ENCODE assay signal across 8 cellular contexts in the genomic region with DNA sequence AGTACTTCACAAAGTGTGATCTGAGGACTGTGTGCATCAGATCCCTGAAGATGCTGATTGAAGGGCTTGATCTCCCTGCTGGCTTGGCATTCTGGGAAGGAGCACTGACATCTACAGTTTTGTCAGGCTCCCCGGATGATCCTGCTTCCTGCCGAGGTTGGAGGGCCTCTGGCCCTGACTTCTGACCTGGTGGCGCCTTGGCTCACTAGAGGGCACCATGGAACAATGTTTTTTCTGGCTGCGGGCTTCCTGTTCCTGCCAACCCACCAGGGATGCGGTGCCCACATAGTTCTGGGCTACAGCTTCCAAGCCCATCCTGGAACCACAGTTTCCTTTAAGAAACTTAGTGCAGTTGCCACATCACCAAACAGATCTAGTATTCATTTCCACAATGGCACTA. TPM values are rescaled to one million over a fixed set of nuclear protein-coding genes. Genes with fewer than 3 reads are reported as not detected.
A peak's percentile ranks its signal among the peaks of the same experiment; 100 is the strongest.
DNase-seq lines count a peak whose midpoint lies in the region; ATAC-seq and TF ChIP-seq lines count a peak whose summit lies in the region.

No MANE protein-coding gene starts in this region.

- H3K9me2 ChIP-seq in SU-DHL-6 (replicated peaks; ENCODE audit: insufficient read depth, low read length), result no peaks in the 10 kb centered on the region

- H3K36me3 Mint-ChIP-seq in HFFc6 (ENCODE audit: low read depth), result no peaks in the 10 kb centered on the region
- no peaks in the 10 kb centered on the region for H3K36me3 Mint-ChIP-seq in CD8-positive, alpha-beta T cell

- H3K27me3 ChIP-seq in SU-DHL-6 (ENCODE audit: low read length), result no peaks in the 10 kb centered on the region
- H3K27me3 ChIP-seq in CD8-positive, alpha-beta T cell (ENCODE audit: insufficient read depth, low read length), result no peaks in the 10 kb centered on the region

- H4K20me1 ChIP-seq in SU-DHL-6 (ENCODE audit: low read depth, low read length), result no peaks in the 10 kb centered on the region

- H3K4me2 ChIP-seq in SU-DHL-6 (ENCODE audit: low read depth, low read length, poor library complexity, severe bottlenecking), result peak overlapping the region; percentile 45

- no peaks in the 10 kb centered on the region for H3K4me1 ChIP-seq in CD8-positive, alpha-beta T cell (ENCODE audit: insufficient read depth, low read length)

- no peaks in the 10 kb centered on the region for H3K9me3 Mint-ChIP-seq in HFFc6
- no peaks in the 10 kb centered on the region for H3K9me3 Mint-ChIP-seq in CD8-positive, alpha-beta T cell

- no peak for ATAC-seq in CD8-positive, alpha-beta T cell
- ATAC-seq in HG02610 (IDR thresholded peaks at IDR 0.05; ENCODE audit: unreplicated experiment), result no peak

- no peak for DNase-seq in AG09319 (ENCODE audit: extremely low read depth, low read depth)
- DNase-seq in HFFc6, result no peak
- DNase-seq in islet precursor cell, result peak; percentile 77
- DNase-seq in NCI-H2029 treated with DMSO at 0.1 percent for 48 hours (lab: John Stamatoyannopoulos, UW), result no peak
- no peak for DNase-seq in CD8-positive, alpha-beta T cell
- DNase-seq in activated effector memory CD4-positive, alpha-beta T cell treated with Interleukin-2 at 50 U/mL for 16 hours, result no peak

- no peaks in the 10 kb centered on the region; the same call in 1 of the 2 replicates for H3K27me3 Mint-ChIP-seq in HFFc6 (ENCODE audit: insufficient read depth)
- peaks cover 2% of the 10 kb centered on the region for H3K27me3 Mint-ChIP-seq in CD8-positive, alpha-beta T cell (ENCODE audit: low read depth)

- H3K27ac ChIP-seq in SU-DHL-6 (ENCODE audit: low read depth, low read length), result no peak overlapping the region
- no peak overlapping the region for H3K27ac ChIP-seq in CD8-positive, alpha-beta T cell (ENCODE audit: low read depth, low read length)

- H3K36me3 ChIP-seq in SU-DHL-6 (ENCODE audit: low read length), result no peaks in the 10 kb centered on the region
- no peaks in the 10 kb centered on the region for H3K36me3 ChIP-seq in CD8-positive, alpha-beta T cell (ENCODE audit: insufficient read depth, low read length)

- peak overlapping the region; percentile 8 for H2AFZ ChIP-seq in SU-DHL-6 (ENCODE audit: low read depth, low read length, severe bottlenecking)

- H3K4me3 Mint-ChIP-seq in HFFc6, result no peak overlapping the region
- H3K4me3 Mint-ChIP-seq in CD8-positive, alpha-beta T cell, result no peak overlapping the region

- intact Hi-C loops in CD8-positive, alpha-beta T cell (cut with DNase I, micrococcal nuclease), result no loop called here

- no peak overlapping the region for H3K9ac ChIP-seq in SU-DHL-6 (ENCODE audit: low read length)

- CTCF ChIA-PET in CD8-positive, alpha-beta T cell (lab: Charles Lee), result no interaction called here

- POLR2A ChIA-PET in CD8-positive, alpha-beta T cell (lab: Charles Lee), result no interaction called here

- peak overlapping the region; percentile 60 for H3K27ac Mint-ChIP-seq in HFFc6
- no peak overlapping the region for H3K27ac Mint-ChIP-seq in CD8-positive, alpha-beta T cell

- H3K4me3 ChIP-seq in SU-DHL-6 (ENCODE audit: insufficient read depth, low read length, poor library complexity, severe bottlenecking), result no peak overlapping the region
- no peak overlapping the region for H3K4me3 ChIP-seq in CD8-positive, alpha-beta T cell (ENCODE audit: low read depth, low read length)

- no peaks in the 10 kb centered on the region for H3F3A ChIP-seq in SU-DHL-6 (ENCODE audit: insufficient read depth)

- TF ChIP-seq CTCF in AG09319 (IDR thresholded peaks at IDR 0.05; ENCODE audit: low read depth, low read length) (peak; percentile 23), HFFc6 (IDR thresholded peaks at IDR 0.05) (peak; percentile 59), SU-DHL-6 (IDR thresholded peaks at IDR 0.05; ENCODE audit: insufficient read depth, low read length, poor library complexity, severe bottlenecking) (peak; percentile 34)
- no peak for TF ChIP-seq CTCF in CD8-positive, alpha-beta T cell (IDR thresholded peaks at IDR 0.05)

- no peaks in the 10 kb centered on the region for H3K9me3 ChIP-seq in SU-DHL-6 (ENCODE audit: insufficient read depth, low read length)
- H3K9me3 ChIP-seq in CD8-positive, alpha-beta T cell (ENCODE audit: low read length), result no peaks in the 10 kb centered on the region

- H3K4me1 Mint-ChIP-seq in HFFc6 (ENCODE audit: low read depth), result peaks cover 92% of the 10 kb centered on the region
- H3K4me1 Mint-ChIP-seq in CD8-positive, alpha-beta T cell (ENCODE audit: low read depth), result no peaks in the 10 kb centered on the region

- H3K79me2 ChIP-seq in SU-DHL-6 (ENCODE audit: insufficient read depth, low read length), result no peaks in the 10 kb centered on the region

RNA-seq across cellular contexts. Expression of gene RASAL2, which starts 38.8 kb away (rescaled TPM):
- 10 to 100 TPM; 21.2 to 30.7 (median 24.4) TPM for total RNA-seq in HFFc6 (2021; fragmentation: NEBNext Ultra II Directional; extraction: Animal tissue kit (Norgen Biotek cat#: 25700))
- total RNA-seq in CD8-positive, alpha-beta T cell, result not detected

Comparison
In these comparisons a context has a peak if more than half of its experiments do, and no peak if none do; other contexts are left out.
1. RNA of gene RASAL2, which starts 38.8 kb away (total RNA-seq): 21.2 to 30.7 TPM in HFFc6; not detected in CD8-positive, alpha-beta T cell; every median in the first group is over 10 times any median in the second.